In genomic region chr12:97075583-97076268, GRCh38 we compare ENCODE assay signal across 1 cellular context.
TF ChIP-seq lines count a peak whose summit lies in the region.

No MANE protein-coding gene starts in this region.

TF ChIP-seq in WTC11, 78 proteins besides CTCF, POLR2A, EP300 and RAD21 (continued from another document):
- TF ChIP-seq ATF2 (CRISPR knock-in tag; IDR thresholded peaks at IDR 0.05; ENCODE audit: borderline replicate concordance, low read depth): no peak
- TF ChIP-seq GTF2I (CRISPR knock-in tag; conservative IDR thresholded peaks at IDR 0.05): no peak
- no peak for TF ChIP-seq CDX4 (CRISPR knock-in tag; IDR thresholded peaks at IDR 0.05; ENCODE audit: borderline replicate concordance)
- no peak for TF ChIP-seq JUN (CRISPR knock-in tag; IDR thresholded peaks at IDR 0.05)
- TF ChIP-seq FOXP4 (CRISPR knock-in tag; IDR thresholded peaks at IDR 0.05): no peak
- TF ChIP-seq ZBTB43 (CRISPR knock-in tag; IDR thresholded peaks at IDR 0.05): no peak
- TF ChIP-seq ZNF396 (CRISPR knock-in tag; IDR thresholded peaks at IDR 0.05; ENCODE audit: borderline replicate concordance): no peak
- TF ChIP-seq FOXK1 (CRISPR knock-in tag; IDR thresholded peaks at IDR 0.05): no peak
- TF ChIP-seq TP53 (CRISPR knock-in tag; IDR thresholded peaks at IDR 0.05): no peak
- no peak for TF ChIP-seq NFYB (CRISPR knock-in tag; conservative IDR thresholded peaks at IDR 0.05; ENCODE audit: low read depth)
- TF ChIP-seq STAT6 (CRISPR knock-in tag; conservative IDR thresholded peaks at IDR 0.05; ENCODE audit: low read depth): no peak
- TF ChIP-seq SOX15 (CRISPR knock-in tag; IDR thresholded peaks at IDR 0.05): no peak
- no peak for TF ChIP-seq TEAD1 (CRISPR knock-in tag; IDR thresholded peaks at IDR 0.05)
